23 cellular contexts compared by ENCODE assay signal in genomic region chr16:84007946-84008345, GRCh38. TPM values are rescaled to one million over a fixed set of nuclear protein-coding genes. Genes with fewer than 3 reads are reported as not detected.
"Had no signal": no experiment of that assay in that cellular context is flagged by ENCODE, and none has a peak within 500 bp of the region (broad histone marks: within the 10 kb centered on the region; RNA-seq: fewer than 3 reads in every experiment).

No MANE protein-coding gene starts in this region.

- ATAC-seq: foreskin keratinocyte; lower lobe of right lung; naive thymus-derived CD4-positive, alpha-beta T cell; T-cell; upper lobe of right lung had no signal

- H3K36me3 ChIP-seq: lower lobe of right lung, thyroid gland, upper lobe of right lung, WERI-Rb-1 had no signal

- H3K4me1 ChIP-seq: foreskin keratinocyte, lower lobe of right lung, thyroid gland, upper lobe of right lung had no signal

- H3K27ac ChIP-seq: foreskin keratinocyte, lower lobe of right lung, thyroid gland, upper lobe of right lung, WERI-Rb-1 had no signal

- H3K27me3 ChIP-seq: thyroid gland had no signal

- DNase-seq: activated CD4-positive, CD25-positive, alpha-beta regulatory T cell treated with anti-CD3 and anti-CD28 coated beads, Interleukin-2, amount 50 U/mL, for 72 hours; activated gamma-delta T cell treated with Interleukin-2 at 50 U/mL for 16 hours; activated T-cell treated with anti-CD3 and anti-CD28 coated beads, Interleukin-2, amount 50 U/mL, for 1 hour; caudate nucleus; effector CD4-positive, alpha-beta T cell; foreskin keratinocyte; glutamatergic neuron; lower lobe of right lung; mesendoderm; naive thymus-derived CD4-positive, alpha-beta T cell; stimulated activated CD4-positive, alpha-beta T cell treated with anti-CD3 and anti-CD28 coated beads, Interleukin-12 subunit alpha, Interleukin-12 subunit beta, amount 100 ng/mL, for 4 hours; T-cell; thyroid gland; upper lobe of right lung; WERI-Rb-1 had no signal

- H3K4me3 ChIP-seq: lower lobe of right lung, thyroid gland, upper lobe of right lung had no signal

- FAIRE-seq: endometrium had no signal

- H3K9me3 ChIP-seq: lower lobe of right lung, thyroid gland, upper lobe of right lung had no signal

RNA-seq across cellular contexts. Expression of gene SLC38A8, which starts 34.6 kb away (rescaled TPM):
- total RNA-seq: aorta; epithelial cell of proximal tubule; foreskin keratinocyte; lower lobe of right lung; mucosa of gallbladder; naive thymus-derived CD4-positive, alpha-beta T cell; neural crest cell; omental fat pad; posterior vena cava; skeletal muscle tissue; T-cell; thyroid gland; upper lobe of right lung had no signal
- polyA plus RNA-seq: aorta; foreskin keratinocyte; naive thymus-derived CD4-positive, alpha-beta T cell had no signal

RNA-seq across cellular contexts. Expression of gene NECAB2, which starts 39.9 kb away (rescaled TPM):
- total RNA-seq: epithelial cell of proximal tubule; foreskin keratinocyte; naive thymus-derived CD4-positive, alpha-beta T cell; skeletal muscle tissue; T-cell; upper lobe of right lung had no signal
- polyA plus RNA-seq: aorta; foreskin keratinocyte; naive thymus-derived CD4-positive, alpha-beta T cell had no signal
